In genomic region chr3:120435621-120436020, GRCh38 we compare ENCODE assay signal across 11 cellular contexts. TPM values are rescaled to one million over a fixed set of nuclear protein-coding genes. Genes with fewer than 3 reads are reported as not detected.
A peak's percentile ranks its signal among the peaks of the same experiment; 100 is the strongest.
DNase-seq lines count a peak whose midpoint lies in the region; ATAC-seq and TF ChIP-seq lines count a peak whose summit lies in the region.
"Had no signal": no experiment of that assay in that cellular context is flagged by ENCODE, and none has a peak within 500 bp of the region (broad histone marks: within the 10 kb centered on the region; RNA-seq: fewer than 3 reads in every experiment).

No MANE protein-coding gene starts in this region.

- no peak overlapping the region for H3K4me3 ChIP-seq in body of pancreas

- ATAC-seq in body of pancreas: peak; percentile 79
- ATAC-seq in HG02938 (IDR thresholded peaks at IDR 0.05; ENCODE audit: unreplicated experiment): no peak
- ATAC-seq in HG02884 (IDR thresholded peaks at IDR 0.05; ENCODE audit: unreplicated experiment): no peak

- H3K27me3 ChIP-seq in body of pancreas: no peaks in the 10 kb centered on the region

- H3K27ac ChIP-seq in body of pancreas: peak overlapping the region in 3 of 4 donors; percentile 26 to 68 (median 64)

- peaks cover 6% of the 10 kb centered on the region for H3K4me1 ChIP-seq in body of pancreas

- TF ChIP-seq POLR2A in body of pancreas (IDR thresholded peaks at IDR 0.05): peak in 1 of 3 donors; percentile 32

- intact Hi-C loops in body of pancreas (cut with DNase I): no loop called here

- no peaks in the 10 kb centered on the region for H3K36me3 ChIP-seq in body of pancreas (replicated peaks in 1 of 2; ENCODE audit: insufficient read depth in 1 of 2, low read depth in 2 of 2)

- WGBS in body of pancreas, 2 donors: 44 to 48% methylated on average over 4 of the region's 4 CpGs

- H3K9me3 ChIP-seq in body of pancreas: no peaks in the 10 kb centered on the region

- TF ChIP-seq CTCF in body of pancreas (IDR thresholded peaks at IDR 0.05): no peak

- DNase-seq in A172 (ENCODE audit: low spot score): peak; percentile 85
- DNase-seq in HPDE6-E6E7 (ENCODE audit: extremely low spot score): peak; percentile 16
- no peak for DNase-seq in body of pancreas
- DNase-seq in kidney tubule cell (ENCODE audit: low spot score): peak; percentile 97
- no peak for DNase-seq in MV-4-11 (lab: John Stamatoyannopoulos, UW)
- no peak for DNase-seq in DMS153 (lab: John Stamatoyannopoulos, UW)
- DNase-seq: CD4-positive, CD25-positive, alpha-beta regulatory T cell; cortex of kidney; stimulated activated CD4-positive, alpha-beta T cell treated with anti-CD3 and anti-CD28 coated beads, Interleukin-2, amount 100 ng/mL, for 24 hours had no signal

RNA-seq across cellular contexts. Expression of gene FSTL1, which starts 15.2 kb away (rescaled TPM):
- total RNA-seq in A172 (2014; rRNA removed; shearing (Covaris generic)): 812 and 991 TPM in 2 replicates
- 10 to 100 TPM; 55.0 to 82.2 TPM for total RNA-seq in body of pancreas

Comparison
In these comparisons a context has a peak if more than half of its experiments do, and no peak if none do; other contexts are left out.
1. DNase-seq: peak in A172 (single experiment), HPDE6-E6E7 (single experiment) and kidney tubule cell (single experiment); none in body of pancreas (0 of 4), MV-4-11 (single experiment) and DMS153 (single experiment).